23 cellular contexts compared by ENCODE assay signal in the genomic region with DNA sequence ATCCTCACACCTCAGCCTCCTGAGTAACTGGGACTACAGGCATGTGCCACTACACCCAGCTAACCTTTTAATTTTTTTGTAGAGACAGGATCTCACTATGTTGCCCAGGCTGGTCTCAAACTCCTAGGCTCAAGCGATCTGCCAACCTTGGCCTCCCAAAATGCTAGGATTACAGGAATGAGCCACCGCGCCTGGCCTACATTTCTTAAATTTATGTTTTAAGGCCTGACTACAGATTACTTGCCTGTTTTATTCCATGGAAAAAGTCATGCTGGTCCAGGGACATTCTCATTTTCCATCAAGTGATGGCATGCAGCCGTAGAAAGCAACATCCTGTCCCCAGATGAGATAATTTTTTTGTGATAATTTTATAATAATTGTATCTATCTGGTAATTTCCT. TPM values are rescaled to one million over a fixed set of nuclear protein-coding genes. Genes with fewer than 3 reads are reported as not detected.
DNase-seq lines count a peak whose midpoint lies in the region; ATAC-seq, FAIRE-seq and TF ChIP-seq lines count a peak whose summit lies in the region.
"Had no signal": no experiment of that assay in that cellular context is flagged by ENCODE, and none has a peak within 500 bp of the region (broad histone marks: within the 10 kb centered on the region; RNA-seq: fewer than 3 reads in every experiment).

No MANE protein-coding gene starts in this region.

- H2BK5ac ChIP-seq in H1 (ENCODE audit: low read depth, low read length), result peak overlapping the region; percentile 99

- TF ChIP-seq CTCF in OCI-LY1 (IDR thresholded peaks at IDR 0.05; ENCODE audit: low read length), result no peak
- no peak for TF ChIP-seq CTCF in H1 (IDR thresholded peaks at IDR 0.05; ENCODE audit: control extremely low read depth in 1 of 3, insufficient read depth in 1 of 3, low read depth in 1 of 3, low read length in 3 of 3)
- no peak for TF ChIP-seq CTCF in thyroid gland (IDR thresholded peaks at IDR 0.05)

- no peak for ATAC-seq in HG02623 (IDR thresholded peaks at IDR 0.05; ENCODE audit: unreplicated experiment)
- ATAC-seq: activated CD8-positive, alpha-beta T cell treated with anti-CD3 and anti-CD28 coated beads for 36 hours had no signal

- H3K27ac ChIP-seq in OCI-LY1 (ENCODE audit: low read depth, low read length, poor library complexity, severe bottlenecking), result peak overlapping the region; percentile 85
- no peak overlapping the region for H3K27ac ChIP-seq in H1 (ENCODE audit: low read depth, low read length)
- H3K27ac ChIP-seq in mucosa of rectum (ENCODE audit: low read depth in 2 of 2, low read length in 2 of 2), result peak overlapping the region; percentile 67 to 76
- peak overlapping the region; percentile 98 to 99 (median 99) for H3K27ac ChIP-seq in thyroid gland
- H3K27ac ChIP-seq: HL-60, WERI-Rb-1 had no signal

- H3K79me1 ChIP-seq in H1 (ENCODE audit: low read depth, low read length), result peaks cover 16% of the 10 kb centered on the region; the same call in 1 of the 2 replicates

- H3F3A ChIP-seq in OCI-LY1 (ENCODE audit: insufficient read depth, low read length), result no peaks in the 10 kb centered on the region

- H4K20me1 ChIP-seq in OCI-LY1 (ENCODE audit: insufficient read depth, low read length), result no peaks in the 10 kb centered on the region
- peaks cover 0 to 4% of the 10 kb centered on the region in 2 experiments for H4K20me1 ChIP-seq in H1 (replicated peaks in 1 of 2; ENCODE audit: control insufficient read depth in 1 of 2, insufficient read depth in 2 of 2, low read length in 2 of 2)

- no peak overlapping the region for H3K18ac ChIP-seq in H1 (ENCODE audit: extremely low read depth, low read length)

- CTCF ChIA-PET in H1 (lab: Charles Lee; ENCODE audit: partially characterized antibody), result interaction anchor here (0.5 to 26.9 kb wide), 8 partner anchors 11 to 69 kb away, joined by 3 to 433 read pairs (median 8); no protein-coding TSS in a partner anchor

- no peak overlapping the region for H2BK120ac ChIP-seq in H1 (replicated peaks; ENCODE audit: low read depth, low read length)

- no peak overlapping the region for H2BK15ac ChIP-seq in H1 (ENCODE audit: low read length)

- H3K56ac ChIP-seq in H1 (replicated peaks; ENCODE audit: insufficient read length, low read depth, low read length), result no peak overlapping the region

- H4K8ac ChIP-seq in H1 (ENCODE audit: extremely low read depth, insufficient read depth, low read length), result no peak overlapping the region

- H3K9ac ChIP-seq in OCI-LY1 (ENCODE audit: low read length) (no peak overlapping the region), H1 (replicated peaks in 1 of 4; ENCODE audit: extremely low read depth in 1 of 4, low read depth in 3 of 4, low read length in 3 of 4) (no peak overlapping the region), mucosa of rectum (ENCODE audit: low read depth in 1 of 2, low read length in 2 of 2) (no peak overlapping the region)

- H3K9me2 ChIP-seq in OCI-LY1 (ENCODE audit: low read depth, low read length), result no peaks in the 10 kb centered on the region

- POLR2A ChIA-PET in H1 (lab: Charles Lee; ENCODE audit: partially characterized antibody), result interaction anchor here (1.1 to 11.6 kb wide), 2 partner anchors 7 to 74 kb away, joined by 3 to 203 read pairs; no protein-coding TSS in a partner anchor

- TF ChIP-seq POLR2A in H1 (IDR thresholded peaks at IDR 0.05; ENCODE audit: control extremely low read depth in 1 of 2, low read depth in 2 of 2, low read length in 2 of 2) (no peak), thyroid gland (IDR thresholded peaks at IDR 0.05) (no peak)

- intact Hi-C loops in thyroid gland (cut with DNase I), result no loop called here

- H3K4me1 ChIP-seq in OCI-LY1 (ENCODE audit: insufficient read depth, low read length, severe bottlenecking) (peaks cover 92% of the 10 kb centered on the region), H1 (replicated peaks in 1 of 4; ENCODE audit: control insufficient read depth in 3 of 4, insufficient read depth in 4 of 4, low read length in 3 of 4) (peaks cover 22 to 52% (median 36%) of the 10 kb centered on the region in 4 experiments), mucosa of rectum (ENCODE audit: control insufficient read depth in 2 of 2, insufficient read depth in 2 of 2, low read length in 2 of 2) (peaks cover 77 to 85% of the 10 kb centered on the region in 2 donors), thyroid gland (peaks cover 94 to 99% of the 10 kb centered on the region in 2 donors)

- no peak overlapping the region for H2AK5ac ChIP-seq in H1 (ENCODE audit: low read depth, low read length)

- no peak overlapping the region for H3K23ac ChIP-seq in H1 (ENCODE audit: insufficient read length)

- H3K4me2 ChIP-seq in OCI-LY1 (ENCODE audit: low read length) (no peak overlapping the region; the same call in 1 of the 2 replicates), H1 (ENCODE audit: insufficient read depth in 1 of 2, low read depth in 2 of 2, low read length in 2 of 2) (no peak overlapping the region; a peak in 1 of 4 replicates)

- DNase-seq in H1 (ENCODE audit: low read depth in 1 of 2, low spot score in 2 of 2) (no peak), thyroid gland (no peak), GM19238 (ENCODE audit: insufficient read length, low spot score) (no peak), NAMALWA (ENCODE audit: low spot score) (no peak), C1 segment of cervical spinal cord (lab: John Stamatoyannopoulos, UW) (no peak)
- DNase-seq: activated CD8-positive, alpha-beta T cell treated with anti-CD3 and anti-CD28 coated beads for 36 hours; cerebellar nuclear complex; GDM1; immature natural killer cell; KG1; NCI-H1105 treated with DMSO at 0.1 percent for 48 hours; NCI-H2171; NCI-H82; SW 1271; WERI-Rb-1 had no signal

- no peak overlapping the region for H3K4ac ChIP-seq in H1 (replicated peaks; ENCODE audit: insufficient read length, low read depth, low read length)

- H2AFZ ChIP-seq in OCI-LY1 (ENCODE audit: low read length) (no peak overlapping the region), H1 (ENCODE audit: low read length) (no peak overlapping the region)

- H3K4me3 ChIP-seq in OCI-LY1 (ENCODE audit: low read depth, low read length, poor library complexity, severe bottlenecking), result no peak overlapping the region
- H3K4me3 ChIP-seq in H1 (ENCODE audit: extremely low read depth in 1 of 4, insufficient read depth in 2 of 4, low read depth in 3 of 4, low read length in 4 of 4), result no peak overlapping the region
- no peak overlapping the region for H3K4me3 ChIP-seq in mucosa of rectum (ENCODE audit: low read length in 2 of 2)
- no peak overlapping the region for H3K4me3 ChIP-seq in thyroid gland (replicated peaks in 1 of 3)
- H3K4me3 ChIP-seq: smooth muscle cell had no signal

- FAIRE-seq in H1 (lab: Jason Lieb, UNC), result no peak
- FAIRE-seq: D721Med, endometrium, GM12892 had no signal

- H3K27me3 ChIP-seq in OCI-LY1 (ENCODE audit: insufficient read depth, low read length) (no peaks in the 10 kb centered on the region), H1 (replicated peaks in 1 of 4; ENCODE audit: control insufficient read depth in 3 of 4, extremely low read depth in 1 of 4, insufficient read depth in 3 of 4, low read length in 3 of 4) (no peaks in the 10 kb centered on the region; a peak in 1 of 7 replicates), mucosa of rectum (ENCODE audit: control insufficient read depth in 2 of 2, insufficient read depth in 2 of 2, low read length in 2 of 2) (no peaks in the 10 kb centered on the region), thyroid gland (no peaks in the 10 kb centered on the region)

- no peak overlapping the region for H4K91ac ChIP-seq in H1 (replicated peaks; ENCODE audit: insufficient read length, low read length)

- H3K23me2 ChIP-seq in H1 (ENCODE audit: low read depth, low read length), result peaks cover 2% of the 10 kb centered on the region; the same call in 1 of the 2 replicates

- no peak for TF ChIP-seq RAD21 in H1 (IDR thresholded peaks at IDR 0.05 in 1 of 2, conservative IDR thresholded peaks at IDR 0.05 in 1 of 2; ENCODE audit: low read depth in 2 of 2, low read length in 2 of 2)

- WGBS in H1 (ENCODE audit: extremely low coverage in 1 of 2, insufficient coverage in 1 of 2, insufficient read length in 1 of 2, insufficient replicate concordance in 2 of 2, low coverage in 1 of 2, low lambda C conversion rate in 2 of 2, missing lambda C conversion rate in 1 of 2), 2 experiments, result 92% methylated on average over 4 of the region's 4 CpGs; no CpG with 5 or more reads in 1 of the 2 experiments
- 78 to 83% methylated on average over 4 of the region's 4 CpGs for WGBS in thyroid gland, 2 donors

- H3K36me3 ChIP-seq in OCI-LY1 (ENCODE audit: insufficient read depth, low read length) (no peaks in the 10 kb centered on the region), H1 (ENCODE audit: control insufficient read depth in 2 of 4, insufficient read depth in 4 of 4, low read length in 3 of 4) (no peaks in the 10 kb centered on the region), mucosa of rectum (ENCODE audit: control insufficient read depth in 2 of 2, insufficient read depth in 2 of 2, low read length in 2 of 2) (peaks cover 1 to 6% of the 10 kb centered on the region in 2 donors), thyroid gland (no peaks in the 10 kb centered on the region)
- H3K36me3 ChIP-seq: WERI-Rb-1 had no signal

- no peak for TF ChIP-seq EP300 in H1 (IDR thresholded peaks at IDR 0.05; ENCODE audit: borderline replicate concordance in 1 of 2, low read depth in 2 of 2, low read length in 2 of 2)

- H3K9me3 ChIP-seq in OCI-LY1 (ENCODE audit: low read length) (no peaks in the 10 kb centered on the region), H1 (ENCODE audit: insufficient read depth in 2 of 2, low read depth in 1 of 2, low read length in 1 of 2) (no peaks in the 10 kb centered on the region), mucosa of rectum (ENCODE audit: control insufficient read depth in 2 of 2, low read length in 2 of 2) (no peaks in the 10 kb centered on the region), thyroid gland (no peaks in the 10 kb centered on the region)

- H3K79me2 ChIP-seq in OCI-LY1 (ENCODE audit: insufficient read depth, low read length) (0 out of 2 replicates have a peak, but pooled peaks cover 10% of the 10 kb centered on the region), H1 (ENCODE audit: control insufficient read depth in 1 of 2, insufficient read depth in 2 of 2, low read length in 2 of 2) (peaks cover 7 to 78% of the 10 kb centered on the region in 2 experiments; a peak in 3 of 4 replicates)

- H2BK12ac ChIP-seq in H1 (ENCODE audit: low read depth, low read length), result no peak overlapping the region

- H4K5ac ChIP-seq in H1 (ENCODE audit: insufficient read length, low read depth, low read length), result no peak overlapping the region

- no peak overlapping the region for H3K14ac ChIP-seq in H1 (ENCODE audit: insufficient read length)

- H2BK20ac ChIP-seq in H1 (ENCODE audit: low read length), result no peak overlapping the region

RNA-seq across cellular contexts. Expression of gene CD9, which starts 6.1 kb away (rescaled TPM):
- total RNA-seq in H1 (2021; fragmentation: NEBNext Ultra II Directional; extraction: Animal tissue kit (Norgen Biotek cat#: 25700)), result 164 and 168 TPM in 2 replicates
- polyA plus RNA-seq in H1 (2011; rRNA removed), result 173 and 319 TPM in 2 replicates
- 270 TPM for polyA plus RNA-seq in H1 (2011; cell fraction: cytosol; rRNA removed)
- 124 TPM for polyA plus RNA-seq in H1 (2011; cell fraction: nucleus; rRNA removed)
- polyA plus RNA-seq in H1 (2012, experiment 1 of 2), result 202 to 227 TPM (median 219 TPM) in 4 replicates
- polyA plus RNA-seq in H1 (2012, experiment 2 of 2), result 250 TPM
- polyA plus RNA-seq in H1 (2013, experiment 1 of 2), result 461 TPM
- polyA plus RNA-seq in H1 (2013, experiment 2 of 2), result 438 TPM
- 187 and 223 TPM in 2 replicates for polyA minus RNA-seq in H1 (2011; rRNA and poly(A)+ RNA removed)
- 121 TPM for polyA minus RNA-seq in H1 (2011; cell fraction: cytosol; rRNA and poly(A)+ RNA removed)
- 81.6 TPM for polyA minus RNA-seq in H1 (2011; cell fraction: nucleus; rRNA and poly(A)+ RNA removed)
- total RNA-seq in thyroid gland, result 100 to 1,000 TPM; 367 to 494 (median 375) TPM
